Comparison of ENCODE assay signal across 8 cellular contexts in genomic region chr19:1354496-1355257, GRCh38. TPM values are rescaled to one million over a fixed set of nuclear protein-coding genes. Genes with fewer than 3 reads are reported as not detected.
DNase-seq lines count a peak whose midpoint lies in the region; ATAC-seq and TF ChIP-seq lines count a peak whose summit lies in the region.

No MANE protein-coding gene starts in this region.

- peaks cover 0 to 4% of the 10 kb centered on the region in 2 donors for H3K4me1 ChIP-seq in lung (ENCODE audit: control insufficient read depth in 2 of 2, insufficient read depth in 2 of 2, low read length in 2 of 2)

- H3K36me3 Mint-ChIP-seq in activated CD4-positive, alpha-beta memory T cell treated with anti-CD3 and anti-CD28 coated beads, Interleukin-2, amount 10 ng/mL, durations not matched to agents 7 days and 5 days (ENCODE audit: low read depth), result peaks cover 19% of the 10 kb centered on the region

- H3K27ac ChIP-seq in C4-2B (peak overlapping the region; percentile 92), lung (ENCODE audit: low read depth in 1 of 2, low read length in 1 of 2) (peak overlapping the region; percentile 86 to 93)

- no peaks in the 10 kb centered on the region for H3K9me3 ChIP-seq in lung (ENCODE audit: control insufficient read depth in 2 of 2, insufficient read depth in 1 of 2, low read length in 1 of 2)

- H3K36me3 ChIP-seq in lung (ENCODE audit: control insufficient read depth in 2 of 2, insufficient read depth in 2 of 2, low read length in 2 of 2), result peaks cover 0 to 10% of the 10 kb centered on the region in 2 donors

- peak; percentile 86 for DNase-seq in NCI-H748 (lab: John Stamatoyannopoulos, UW; ENCODE audit: unreplicated experiment)
- DNase-seq in activated CD4-positive, alpha-beta memory T cell treated with anti-CD3 and anti-CD28 coated beads, Interleukin-2, amount 10 ng/mL, durations not matched to agents 7 days and 5 days, result peak; percentile 86
- DNase-seq in ecto neural progenitor cell (ENCODE audit: low spot score), result peak; percentile 96
- DNase-seq in lung (ENCODE audit: low spot score), result peak; percentile 88
- peak; percentile 63 to 86 (median 69) for DNase-seq in stimulated activated CD4-positive, alpha-beta T cell treated with anti-CD3 and anti-CD28 coated beads, TNF-alpha, amount 100 ng/mL, for 24 hours (ENCODE audit: low read depth in 3 of 3)

- 0 to 1% methylated on average over 52 to 100 of the region's 101 CpGs for WGBS in lung, 2 donors

- H3K27me3 Mint-ChIP-seq in activated CD4-positive, alpha-beta memory T cell treated with anti-CD3 and anti-CD28 coated beads, Interleukin-2, amount 10 ng/mL, durations not matched to agents 7 days and 5 days, result peaks cover 5% of the 10 kb centered on the region

- no peak for TF ChIP-seq CTCF in C4-2B (conservative IDR thresholded peaks at IDR 0.05)
- TF ChIP-seq CTCF in lung (IDR thresholded peaks at IDR 0.05; ENCODE audit: control extremely low read depth, extremely low read depth), result no peak

- no peaks in the 10 kb centered on the region for H3K9me3 Mint-ChIP-seq in activated CD4-positive, alpha-beta memory T cell treated with anti-CD3 and anti-CD28 coated beads, Interleukin-2, amount 10 ng/mL, durations not matched to agents 7 days and 5 days

- H3K4me1 Mint-ChIP-seq in activated CD4-positive, alpha-beta memory T cell treated with anti-CD3 and anti-CD28 coated beads, Interleukin-2, amount 10 ng/mL, durations not matched to agents 7 days and 5 days, result peaks cover 15% of the 10 kb centered on the region

- ATAC-seq in GM19372 (IDR thresholded peaks at IDR 0.05; ENCODE audit: low read depth, unreplicated experiment), result peak; percentile 92
- peak; percentile 90 for ATAC-seq in HG03521 (IDR thresholded peaks at IDR 0.05; ENCODE audit: unreplicated experiment)
- ATAC-seq in lung (ENCODE audit: insufficient read depth, low FRiP score), result peak; percentile 98

- no peaks in the 10 kb centered on the region for H3K27me3 ChIP-seq in lung (ENCODE audit: control insufficient read depth, insufficient read depth)

- CTCF ChIA-PET in activated CD4-positive, alpha-beta memory T cell treated with anti-CD3 and anti-CD28 coated beads, Interleukin-2, amount 10 ng/mL, durations not matched to agents 7 days and 5 days (lab: Charles Lee), result interaction anchor here (1.0 to 1.6 kb wide), 4 partner anchors 10 to 110 kb away, joined by 3 to 5 read pairs (median 4); no protein-coding TSS in a partner anchor

- H3K4me3 ChIP-seq in lung, result peak overlapping the region; percentile 72

- POLR2A ChIA-PET in activated CD4-positive, alpha-beta memory T cell treated with anti-CD3 and anti-CD28 coated beads, Interleukin-2, amount 10 ng/mL, durations not matched to agents 7 days and 5 days (lab: Charles Lee), result interaction anchor here (1.0 kb wide), 3 partner anchors 9 to 76 kb away, joined by 3 to 5 read pairs (median 3); no protein-coding TSS in a partner anchor

- peak overlapping the region; percentile 89 for H3K4me3 Mint-ChIP-seq in activated CD4-positive, alpha-beta memory T cell treated with anti-CD3 and anti-CD28 coated beads, Interleukin-2, amount 10 ng/mL, durations not matched to agents 7 days and 5 days

- peak overlapping the region; percentile 70 for H3K27ac Mint-ChIP-seq in activated CD4-positive, alpha-beta memory T cell treated with anti-CD3 and anti-CD28 coated beads, Interleukin-2, amount 10 ng/mL, durations not matched to agents 7 days and 5 days

RNA-seq across cellular contexts. Expression of gene NDUFS7, which starts 29.0 kb away (rescaled TPM):
- total RNA-seq in activated CD4-positive, alpha-beta memory T cell treated with anti-CD3 and anti-CD28 coated beads, Interleukin-2, amount 10 ng/mL, durations not matched to agents 7 days and 5 days, result 100 to 1,000 TPM; 107 to 109 TPM
- 100 to 1,000 TPM in 1 of 2 donors, 10 to 100 TPM in 1; 33.4 to 114 TPM for total RNA-seq in lung
- 100 to 1,000 TPM; 103 to 133 TPM for polyA plus RNA-seq in lung

RNA-seq across cellular contexts. Expression of gene GAMT, which starts 46.7 kb away (rescaled TPM):
- 10 to 100 TPM; 13.2 to 13.8 TPM for total RNA-seq in activated CD4-positive, alpha-beta memory T cell treated with anti-CD3 and anti-CD28 coated beads, Interleukin-2, amount 10 ng/mL, durations not matched to agents 7 days and 5 days
- 1 to 10 TPM; 7.1 to 8.6 TPM for total RNA-seq in lung
- polyA plus RNA-seq in lung, result 1 to 10 TPM; 2.9 to 7.6 TPM

RNA-seq across cellular contexts. Expression of gene DAZAP1, which starts 52.7 kb away (rescaled TPM):
- total RNA-seq in activated CD4-positive, alpha-beta memory T cell treated with anti-CD3 and anti-CD28 coated beads, Interleukin-2, amount 10 ng/mL, durations not matched to agents 7 days and 5 days, result 100 to 1,000 TPM; 194 to 218 TPM
- 100 to 1,000 TPM in 1 of 2 donors, 10 to 100 TPM in 1; 61.4 to 125 TPM for total RNA-seq in lung
- polyA plus RNA-seq in lung, result 10 to 100 TPM; 77.3 to 82.8 TPM

Comparison
In these comparisons a context has a peak if more than half of its experiments do, and no peak if none do; other contexts are left out.
1. Peak in every context shown above with its lines: DNase-seq, ATAC-seq, H3K4me3 ChIP-seq and H3K27ac ChIP-seq.